17 cellular contexts compared by ENCODE assay signal in genomic region chr13:98413796-98414195, GRCh38.
A peak's percentile ranks its signal among the peaks of the same experiment; 100 is the strongest.
DNase-seq lines count a peak whose midpoint lies in the region; ATAC-seq, FAIRE-seq and TF ChIP-seq lines count a peak whose summit lies in the region.
"Had no signal": no experiment of that assay in that cellular context is flagged by ENCODE, and none has a peak within 500 bp of the region (broad histone marks: within the 10 kb centered on the region; RNA-seq: fewer than 3 reads in every experiment).

No MANE protein-coding gene starts in this region.

- TF ChIP-seq EP300 in K562 (IDR thresholded peaks at IDR 0.05; ENCODE audit: low read length), result no peak
- TF ChIP-seq EP300 in SK-N-SH (IDR thresholded peaks at IDR 0.05; ENCODE audit: borderline replicate concordance in 1 of 2, low read depth in 1 of 2, low read length in 1 of 2), result no peak

- CTCF ChIA-PET in K562 (lab: Yijun Ruan, JAX; ENCODE audit: low intra/inter-chr PET ratio) (no interaction called here), SK-N-SH (lab: Yijun Ruan, JAX) (interaction anchor here (1.1 kb wide), 1 partner anchor 381 kb away, joined by 3 read pairs; no protein-coding TSS in a partner anchor)

- H3K27me3 ChIP-seq in K562 (ENCODE audit: control insufficient read depth in 2 of 2, insufficient read depth in 2 of 2, low read length in 2 of 2) (peaks cover 18 to 67% of the 10 kb centered on the region in 2 experiments), SK-N-SH (ENCODE audit: insufficient read depth) (no peaks in the 10 kb centered on the region)

- no peak for TF ChIP-seq POLR2A in K562 (conservative IDR thresholded peaks at IDR 0.05)

- H3K79me2 ChIP-seq in K562 (ENCODE audit: control insufficient read depth, insufficient read depth, low read length) (no peaks in the 10 kb centered on the region), SK-N-SH (ENCODE audit: insufficient read depth) (no peaks in the 10 kb centered on the region)

- H3K4me3 ChIP-seq in Jurkat, Clone E6-1 (ENCODE audit: low read length), result no peak overlapping the region
- H3K4me3 ChIP-seq in K562 (no peak overlapping the region), SK-N-SH (ENCODE audit: low read depth in 2 of 2, low read length in 1 of 2) (no peak overlapping the region)

- no peak overlapping the region for H3K9ac ChIP-seq in K562 (ENCODE audit: insufficient read depth in 1 of 2, low read depth in 2 of 2, low read length in 2 of 2)
- H3K9ac ChIP-seq in SK-N-SH, result no peak overlapping the region

- no peaks in the 10 kb centered on the region for H3K9me2 ChIP-seq in SK-N-SH

- H3F3A ChIP-seq in SK-N-SH (replicated peaks; ENCODE audit: insufficient read depth), result no peaks in the 10 kb centered on the region

- POLR2A ChIA-PET in K562 (lab: Yijun Ruan, JAX), result interaction anchor here (0.6 kb wide), 1 partner anchor 823 kb away, joined by 3 read pairs; no protein-coding TSS in a partner anchor
- POLR2A ChIA-PET in SK-N-SH (lab: Yijun Ruan, JAX), result no interaction called here

- H2AFZ ChIP-seq in K562 (ENCODE audit: low read depth, low read length) (no peak overlapping the region), SK-N-SH (ENCODE audit: low read depth) (no peak overlapping the region)

- no peaks in the 10 kb centered on the region for H3K4me1 ChIP-seq in K562 (replicated peaks in 1 of 2; ENCODE audit: control insufficient read depth in 2 of 2, insufficient read depth in 2 of 2, low read length in 2 of 2)
- H3K4me1 ChIP-seq in SK-N-SH (ENCODE audit: control insufficient read depth in 1 of 2, insufficient read depth in 2 of 2, low read depth in 1 of 2, low read length in 1 of 2), result no peaks in the 10 kb centered on the region

- no peaks in the 10 kb centered on the region for H3K9me1 ChIP-seq in K562 (ENCODE audit: control insufficient read depth, insufficient read depth, low read length)

- 0% methylated on average over 6 of the region's 7 CpGs for WGBS in K562 (ENCODE audit: insufficient coverage, low coverage, missing lambda C conversion rate)
- 96% methylated on average over 7 of the region's 7 CpGs for WGBS in SK-N-SH (ENCODE audit: low lambda C conversion rate)

- no TSS peak for BruUV-seq in K562 (replicated peaks; lab: Mats Ljungman, UMichigan)

- H3K4me2 ChIP-seq in K562 (ENCODE audit: insufficient read depth, low read length) (no peak overlapping the region), SK-N-SH (no peak overlapping the region)

- DNase-seq in stimulated activated CD4-positive, alpha-beta T cell treated with anti-CD3 and anti-CD28 coated beads, Interleukin-1b, Interleukin-23, amount 100 ng/mL, for 48 hours, result peak; percentile 5
- DNase-seq in stimulated activated CD4-positive, alpha-beta T cell treated with anti-CD3 and anti-CD28 coated beads, Interleukin-4, amount 100 ng/mL, for 4 hours, result no peak
- peak; percentile 37 for DNase-seq in Jurkat, Clone E6-1 (ENCODE audit: low read depth, low spot score)
- no peak for DNase-seq in K562 (ENCODE audit: extremely low read depth in 1 of 4, low spot score in 3 of 4)
- no peak for DNase-seq in SK-N-SH
- no peak for DNase-seq in LoVo (ENCODE audit: low spot score)
- DNase-seq: C1 segment of cervical spinal cord, GF-D8, GOT3, IMR-90, NCI-H1092 treated with DMSO at 0.1 percent for 48 hours, NCI-H1694, NCI-H345, NCI-H69, SHP77 had no signal

- TF ChIP-seq RAD21 in K562 (CRISPR knock-in tag; conservative IDR thresholded peaks at IDR 0.05 in 1 of 2, IDR thresholded peaks at IDR 0.05 in 1 of 2) (no peak), SK-N-SH (IDR thresholded peaks at IDR 0.05; ENCODE audit: low read length) (no peak)

- ATAC-seq in K562 (0 out of 3 replicates have a peak, but pooled peaks have one; percentile 50), GM19467 (IDR thresholded peaks at IDR 0.05; ENCODE audit: unreplicated experiment) (no peak)

- H3K27ac ChIP-seq in K562 (ENCODE audit: extremely low read depth, low read depth, low read length) (no peak overlapping the region), SK-N-SH (ENCODE audit: low read depth in 2 of 2, low read length in 1 of 2) (no peak overlapping the region)

- intact Hi-C loops in K562 (cut with micrococcal nuclease), result no loop called here

- H3K9me3 ChIP-seq in K562 (replicated peaks; ENCODE audit: control insufficient read depth, insufficient read depth, low read depth, low read length) (no peaks in the 10 kb centered on the region), SK-N-SH (no peaks in the 10 kb centered on the region)

- H3K36me3 ChIP-seq in K562 (ENCODE audit: control insufficient read depth, insufficient read depth, low read length), result no peaks in the 10 kb centered on the region
- peaks cover 33 to 37% of the 10 kb centered on the region in 2 experiments for H3K36me3 ChIP-seq in SK-N-SH (replicated peaks in 1 of 2; ENCODE audit: control insufficient read depth in 1 of 2, insufficient read depth in 2 of 2, low read length in 1 of 2)

- no peak for FAIRE-seq in K562 (lab: Jason Lieb, UNC)
- FAIRE-seq: RCC 7860 had no signal

- in situ Hi-C loops in K562 (cut with MboI), result no loop called here

- TF ChIP-seq CTCF in K562 (IDR thresholded peaks at IDR 0.05 in 2 of 3, conservative IDR thresholded peaks at IDR 0.05 in 1 of 3; ENCODE audit: insufficient read depth in 2 of 3, low read depth in 1 of 3, low read length in 3 of 3) (no peak), SK-N-SH (IDR thresholded peaks at IDR 0.05) (no peak)

- H4K20me1 ChIP-seq in K562 (replicated peaks; ENCODE audit: control insufficient read depth, insufficient read depth, low read length) (no peaks in the 10 kb centered on the region), SK-N-SH (ENCODE audit: insufficient read depth) (no peaks in the 10 kb centered on the region)

TF ChIP-seq in K562, 482 proteins besides CTCF, POLR2A, EP300 and RAD21:
- no peak for TF ChIP-seq SNIP1 (IDR thresholded peaks at IDR 0.05; ENCODE audit: low read depth)
- TF ChIP-seq FOXP4 (CRISPR knock-in tag; IDR thresholded peaks at IDR 0.05; ENCODE audit: borderline replicate concordance), result no peak
- no peak for TF ChIP-seq CTBP1 (IDR thresholded peaks at IDR 0.05; ENCODE audit: borderline replicate concordance)

TF ChIP-seq in SK-N-SH, 30 proteins besides CTCF, POLR2A, EP300 and RAD21:
- TF ChIP-seq MEF2A (IDR thresholded peaks at IDR 0.05; ENCODE audit: borderline replicate concordance, low read depth), result no peak

Comparison
In these comparisons a context has a peak if more than half of its experiments do, and no peak if none do; other contexts are left out.
1. DNase-seq: peak in stimulated activated CD4-positive, alpha-beta T cell treated with anti-CD3 and anti-CD28 coated beads, Interleukin-1b, Interleukin-23, amount 100 ng/mL, for 48 hours (single experiment) and Jurkat, Clone E6-1 (single experiment); none in stimulated activated CD4-positive, alpha-beta T cell treated with anti-CD3 and anti-CD28 coated beads, Interleukin-4, amount 100 ng/mL, for 4 hours (0 of 2), K562 (0 of 4), SK-N-SH (single experiment) and LoVo (single experiment).